ENCODE assay signal across 14 cellular contexts in genomic region chr5:59238126-59238902, GRCh38.
DNase-seq lines count a peak whose midpoint lies in the region; ATAC-seq and TF ChIP-seq lines count a peak whose summit lies in the region.
"Had no signal": no experiment of that assay in that cellular context is flagged by ENCODE, and none has a peak within 500 bp of the region (broad histone marks: within the 10 kb centered on the region; RNA-seq: fewer than 3 reads in every experiment).

No MANE protein-coding gene starts in this region.

- H3K9me3 Mint-ChIP-seq in CD4-positive, CD25-positive, alpha-beta regulatory T cell, result no peaks in the 10 kb centered on the region
- H3K9me3 Mint-ChIP-seq: activated naive CD4-positive, alpha-beta T cell treated with anti-CD3 and anti-CD28 coated beads, Interleukin-2, amount 10 ng/mL, durations not matched to agents 7 days and 5 days; stimulated activated naive CD8-positive, alpha-beta T cell treated with anti-CD3 and anti-CD28 coated beads, Interleukin-15, Interleukin-2, amounts not matched to agents 100 ng/mL and 50 ng/mL, for 24 hours had no signal

- 85 to 87% methylated on average over 3 of the region's 3 CpGs for WGBS in heart right ventricle, 2 donors

- no peaks in the 10 kb centered on the region for H3K9me3 ChIP-seq in CD4-positive, CD25-positive, alpha-beta regulatory T cell (ENCODE audit: control insufficient read depth in 2 of 2, low read length in 2 of 2)
- no peaks in the 10 kb centered on the region for H3K9me3 ChIP-seq in breast epithelium
- H3K9me3 ChIP-seq in heart right ventricle, result no peaks in the 10 kb centered on the region
- H3K9me3 ChIP-seq: BLaER1 treated with 17β-estradiol and CSF1 and Interleukin-3, amounts not matched to agents 10 nM and 100 nM had no signal

- no peak overlapping the region for H3K4me3 ChIP-seq in CD4-positive, CD25-positive, alpha-beta regulatory T cell (ENCODE audit: low read depth, low read length)
- no peak overlapping the region for H3K4me3 ChIP-seq in breast epithelium
- H3K4me3 ChIP-seq in heart right ventricle, result no peak overlapping the region
- H3K4me3 ChIP-seq: BLaER1 treated with 17β-estradiol and CSF1 and Interleukin-3, amounts not matched to agents 10 nM and 100 nM; SK-N-MC had no signal

- no peaks in the 10 kb centered on the region for H3K36me3 Mint-ChIP-seq in CD4-positive, CD25-positive, alpha-beta regulatory T cell
- H3K36me3 Mint-ChIP-seq: activated naive CD4-positive, alpha-beta T cell treated with anti-CD3 and anti-CD28 coated beads, Interleukin-2, amount 10 ng/mL, durations not matched to agents 7 days and 5 days had no signal

- no peaks in the 10 kb centered on the region for H3K27me3 ChIP-seq in CD4-positive, CD25-positive, alpha-beta regulatory T cell (ENCODE audit: control insufficient read depth, insufficient read depth, low read length)
- H3K27me3 ChIP-seq in breast epithelium, result no peaks in the 10 kb centered on the region
- H3K27me3 ChIP-seq in heart right ventricle, result no peaks in the 10 kb centered on the region
- H3K27me3 ChIP-seq: BLaER1 treated with 17β-estradiol and CSF1 and Interleukin-3, amounts not matched to agents 10 nM and 100 nM had no signal

- no peaks in the 10 kb centered on the region for H3K27me3 Mint-ChIP-seq in CD4-positive, CD25-positive, alpha-beta regulatory T cell

- TF ChIP-seq POLR2A in breast epithelium (IDR thresholded peaks at IDR 0.05), result no peak

- no peaks in the 10 kb centered on the region for H3K4me1 ChIP-seq in CD4-positive, CD25-positive, alpha-beta regulatory T cell (ENCODE audit: control insufficient read depth, insufficient read depth, low read length, poor library complexity, severe bottlenecking)
- H3K4me1 ChIP-seq in breast epithelium (no peaks in the 10 kb centered on the region), heart right ventricle (peaks cover 0 to 52% (median 23%) of the 10 kb centered on the region in 9 donors)
- H3K4me1 ChIP-seq: BLaER1 treated with 17β-estradiol and CSF1 and Interleukin-3, amounts not matched to agents 10 nM and 100 nM had no signal

- peak in 2 of 3 donors; percentile 4 to 59 for DNase-seq in CD4-positive, CD25-positive, alpha-beta regulatory T cell
- DNase-seq in breast epithelium (ENCODE audit: low spot score in 2 of 2), result no peak
- no peak for DNase-seq in heart right ventricle
- no peak for DNase-seq in globus pallidus (ENCODE audit: low spot score)
- DNase-seq in HPDE6-E6E7 (ENCODE audit: extremely low spot score), result no peak
- DNase-seq: activated naive CD4-positive, alpha-beta T cell treated with anti-CD3 and anti-CD28 coated beads, Interleukin-2, amount 10 ng/mL, durations not matched to agents 7 days and 5 days; NCI-H2081 had no signal

- peak overlapping the region in 1 of 3 donors; percentile 5 for H3K27ac Mint-ChIP-seq in CD4-positive, CD25-positive, alpha-beta regulatory T cell
- H3K27ac Mint-ChIP-seq: activated naive CD4-positive, alpha-beta T cell treated with anti-CD3 and anti-CD28 coated beads, Interleukin-2, amount 10 ng/mL, durations not matched to agents 7 days and 5 days; stimulated activated naive CD8-positive, alpha-beta T cell treated with anti-CD3 and anti-CD28 coated beads, Interleukin-15, Interleukin-2, amounts not matched to agents 100 ng/mL and 50 ng/mL, for 24 hours had no signal

- H3K4me1 Mint-ChIP-seq in CD4-positive, CD25-positive, alpha-beta regulatory T cell, result peaks cover 6 to 15% (median 12%) of the 10 kb centered on the region in 4 donors

- H3K4me3 Mint-ChIP-seq in CD4-positive, CD25-positive, alpha-beta regulatory T cell, result no peak overlapping the region
- H3K4me3 Mint-ChIP-seq: activated naive CD4-positive, alpha-beta T cell treated with anti-CD3 and anti-CD28 coated beads, Interleukin-2, amount 10 ng/mL, durations not matched to agents 7 days and 5 days; stimulated activated naive CD8-positive, alpha-beta T cell treated with anti-CD3 and anti-CD28 coated beads, Interleukin-15, Interleukin-2, amounts not matched to agents 100 ng/mL and 50 ng/mL, for 24 hours had no signal

- H3K27ac ChIP-seq in CD4-positive, CD25-positive, alpha-beta regulatory T cell (ENCODE audit: insufficient read depth, low read length, poor library complexity, severe bottlenecking), result no peak overlapping the region
- no peak overlapping the region for H3K27ac ChIP-seq in breast epithelium
- H3K27ac ChIP-seq in heart right ventricle, result no peak overlapping the region
- H3K27ac ChIP-seq: BLaER1 treated with 17β-estradiol and CSF1 and Interleukin-3, amounts not matched to agents 10 nM and 100 nM; KMS-11; SK-N-MC had no signal

- no peaks in the 10 kb centered on the region for H3K36me3 ChIP-seq in CD4-positive, CD25-positive, alpha-beta regulatory T cell (ENCODE audit: control insufficient read depth, insufficient read depth, low read length)
- H3K36me3 ChIP-seq in breast epithelium, result no peaks in the 10 kb centered on the region
- H3K36me3 ChIP-seq in heart right ventricle, result no peaks in the 10 kb centered on the region
- H3K36me3 ChIP-seq: BLaER1 treated with 17β-estradiol and CSF1 and Interleukin-3, amounts not matched to agents 10 nM and 100 nM had no signal

- intact Hi-C loops in breast epithelium (cut with DNase I; ENCODE audit: low total_unique reads) (no loop called here), heart right ventricle (cut with DNase I) (no loop called here)

- TF ChIP-seq CTCF in breast epithelium (IDR thresholded peaks at IDR 0.05), result no peak
- no peak for TF ChIP-seq CTCF in heart right ventricle (IDR thresholded peaks at IDR 0.05)

- ATAC-seq in CD4-positive, CD25-positive, alpha-beta regulatory T cell (ENCODE audit: low read depth in 2 of 2), result peak; percentile 70 to 78
- peak; percentile 82 for ATAC-seq in GM18508 (IDR thresholded peaks at IDR 0.05; ENCODE audit: insufficient read depth, unreplicated experiment)
- peak; percentile 90 for ATAC-seq in GM21717 (IDR thresholded peaks at IDR 0.05; ENCODE audit: unreplicated experiment)
- peak; percentile 83 for ATAC-seq in HG03469 (IDR thresholded peaks at IDR 0.05; ENCODE audit: unreplicated experiment)
- no peak for ATAC-seq in heart right ventricle

Comparison
In these comparisons a context has a peak if more than half of its experiments do, and no peak if none do; other contexts are left out.
1. ATAC-seq: peak in CD4-positive, CD25-positive, alpha-beta regulatory T cell (2 of 2), GM18508 (single experiment), GM21717 (single experiment) and HG03469 (single experiment); none in heart right ventricle (0 of 8).
2. DNase-seq: peak in CD4-positive, CD25-positive, alpha-beta regulatory T cell (2 of 3); none in breast epithelium (0 of 2), heart right ventricle (0 of 2), globus pallidus (single experiment) and HPDE6-E6E7 (single experiment).